ENCODE assay signal across 8 cellular contexts in the genomic region with DNA sequence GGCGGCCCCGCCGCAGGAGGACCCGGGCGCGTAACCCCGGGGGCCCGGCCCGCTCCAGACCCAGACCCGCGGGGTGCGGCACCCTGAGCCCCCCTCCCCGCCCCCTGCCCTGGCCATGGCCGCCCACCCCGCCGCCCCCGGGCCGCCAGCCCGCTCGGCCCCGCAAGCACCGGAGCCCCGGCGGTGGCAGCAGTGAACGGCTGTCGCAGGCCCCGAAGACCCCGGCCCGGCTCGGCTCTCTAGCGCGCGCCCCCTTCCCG. TPM values are rescaled to one million over a fixed set of nuclear protein-coding genes. Genes with fewer than 3 reads are reported as not detected.
DNase-seq lines count a peak whose midpoint lies in the region; ATAC-seq, FAIRE-seq and TF ChIP-seq lines count a peak whose summit lies in the region.

No MANE protein-coding gene starts in this region.

- H3K27ac ChIP-seq in HepG2 (ENCODE audit: extremely low read length, insufficient read depth, low read length) (peak overlapping the region; percentile 67), transverse colon (peak overlapping the region; percentile 83 to 89 (median 85))

- 0% methylated on average over 6 of the region's 34 CpGs for WGBS in HepG2 (ENCODE audit: low lambda C conversion rate)
- 0% methylated on average over 12 of the region's 34 CpGs; no CpG with 5 or more reads in 1 of the 2 donors for WGBS in transverse colon (ENCODE audit: low coverage in 1 of 2), 2 donors

- BruUV-seq in HepG2 (replicated peaks; lab: Mats Ljungman, UMichigan): no TSS peak

- H3K79me2 ChIP-seq in HepG2 (ENCODE audit: insufficient read depth, low read length): peaks cover 23% of the 10 kb centered on the region

- intact Hi-C loops in activated naive CD4-positive, alpha-beta T cell treated with anti-CD3 and anti-CD28 coated beads for 36 hours (cut with micrococcal nuclease): loop anchor here (2.0 kb wide), 2 partner anchors 14 to 1842 kb away; a partner anchor contains a TSS
- intact Hi-C loops in HepG2 (cut with micrococcal nuclease; ENCODE audit: unreplicated experiment): no loop called here
- intact Hi-C loops in transverse colon (cut with DNase I; ENCODE audit: low total_unique reads): no loop called here

- no peak for TF ChIP-seq RAD21 in HepG2 (CRISPR knock-in tag; IDR thresholded peaks at IDR 0.05)

- peak overlapping the region; percentile 55 for H3K4me3 ChIP-seq in astrocyte of the cerebellum (ENCODE audit: low read depth, low read length)
- H3K4me3 ChIP-seq in HepG2 (replicated peaks in 1 of 3; ENCODE audit: insufficient read depth in 1 of 3, low read depth in 2 of 3, low read length in 3 of 3): peak overlapping the region; percentile 37 to 82 (median 81); a peak in 4 of 6 replicates
- H3K4me3 ChIP-seq in transverse colon: peak overlapping the region; percentile 68 to 94 (median 80)

- no peak for FAIRE-seq in HepG2 (lab: Jason Lieb, UNC)

- no peak overlapping the region for H2AFZ ChIP-seq in HepG2 (ENCODE audit: low read length)

- no peak for DNase-seq in activated naive CD4-positive, alpha-beta T cell treated with anti-CD3 and anti-CD28 coated beads for 36 hours
- no peak for DNase-seq in activated naive CD4-positive, alpha-beta T cell (lab: John Stamatoyannopoulos, UW)
- no peak for DNase-seq in astrocyte of the cerebellum (ENCODE audit: low read depth)
- no peak for DNase-seq in HepG2 (ENCODE audit: low spot score)
- no peak for DNase-seq in transverse colon

- H3K36me3 ChIP-seq in HepG2 (replicated peaks in 1 of 2; ENCODE audit: control insufficient read depth in 1 of 2, insufficient read depth in 2 of 2, low read length in 2 of 2): peaks cover 6 to 8% of the 10 kb centered on the region in 2 experiments; a peak in 3 of 5 replicates
- H3K36me3 ChIP-seq in transverse colon: peaks cover 0 to 5% (median 0%) of the 10 kb centered on the region in 4 donors

- H3K27ac Mint-ChIP-seq in activated naive CD4-positive, alpha-beta T cell treated with anti-CD3 and anti-CD28 coated beads for 36 hours: no peak overlapping the region

- no peaks in the 10 kb centered on the region for H3K27me3 Mint-ChIP-seq in activated naive CD4-positive, alpha-beta T cell treated with anti-CD3 and anti-CD28 coated beads for 36 hours (ENCODE audit: low read depth)

- TF ChIP-seq POLR2A in HepG2 (IDR thresholded peaks at IDR 0.05; ENCODE audit: insufficient read depth in 1 of 2, low read depth in 2 of 2, low read length in 2 of 2) (no peak), transverse colon (IDR thresholded peaks at IDR 0.05) (no peak)

- peak overlapping the region; percentile 21; the same call in 1 of the 2 replicates for H3K4me2 ChIP-seq in HepG2 (ENCODE audit: low read depth, low read length)

- in situ Hi-C loops in astrocyte of the cerebellum (cut with HindIII; ENCODE audit: low sequenced_read_pairs): loop anchor here (5.0 kb wide), 1 partner anchor 62 kb away; a partner anchor contains a TSS
- in situ Hi-C loops in HepG2 (cut with HindIII; ENCODE audit: extremely low pct_ligation_motif_present, low pct_unique_long_range_greater_than_20kb): no loop called here
- in situ Hi-C loops in transverse colon (cut with MboI; ENCODE audit: low pct_ligation_motif_present in 1 of 4, low pct_unique_long_range_greater_than_20kb in 1 of 4, low sequenced_read_pairs in 3 of 4): no loop called here

- peaks cover 29% of the 10 kb centered on the region for H3K36me3 Mint-ChIP-seq in activated naive CD4-positive, alpha-beta T cell treated with anti-CD3 and anti-CD28 coated beads for 36 hours (ENCODE audit: low read depth)

- CTCF ChIA-PET in activated naive CD4-positive, alpha-beta T cell treated with anti-CD3 and anti-CD28 coated beads for 36 hours (lab: Charles Lee): interaction anchor here (1.9 to 3.4 kb wide), 2 partner anchors 11 to 82 kb away, joined by 7 to 42 read pairs; a partner anchor contains a TSS
- CTCF ChIA-PET in HepG2 (lab: Yijun Ruan, JAX; ENCODE audit: low intra/inter-chr PET ratio, low total read pairs): no interaction called here

- no peaks in the 10 kb centered on the region for H3K9me3 Mint-ChIP-seq in activated naive CD4-positive, alpha-beta T cell treated with anti-CD3 and anti-CD28 coated beads for 36 hours

- no peak for TF ChIP-seq EP300 in HepG2 (IDR thresholded peaks at IDR 0.05; ENCODE audit: low read depth in 2 of 2, low read length in 2 of 2)
- no peak for TF ChIP-seq EP300 in HepG2 (CRISPR knock-in tag; IDR thresholded peaks at IDR 0.05; ENCODE audit: borderline replicate concordance)
- no peak for TF ChIP-seq EP300 in transverse colon (IDR thresholded peaks at IDR 0.05; ENCODE audit: low read depth)

- peak overlapping the region; percentile 78 for H3K4me3 Mint-ChIP-seq in activated naive CD4-positive, alpha-beta T cell treated with anti-CD3 and anti-CD28 coated beads for 36 hours

- H3K9me3 ChIP-seq in HepG2 (ENCODE audit: low read length) (no peaks in the 10 kb centered on the region), transverse colon (no peaks in the 10 kb centered on the region)

- POLR2A ChIA-PET in HepG2 (lab: Yijun Ruan, JAX): interaction anchor here (0.7 to 3.0 kb wide), 2 partner anchors 17 to 236 kb away, joined by 3 to 14 read pairs; a partner anchor contains a TSS

- H4K20me1 ChIP-seq in HepG2 (ENCODE audit: insufficient read depth, low read length): 0 out of 2 replicates have a peak, but pooled peaks cover 5% of the 10 kb centered on the region

- peaks cover 43% of the 10 kb centered on the region for H3K4me1 ChIP-seq in HepG2 (ENCODE audit: insufficient read depth, low read length)
- peaks cover 12 to 46% (median 39%) of the 10 kb centered on the region in 4 donors for H3K4me1 ChIP-seq in transverse colon

- peak overlapping the region; percentile 45; the same call in 1 of the 2 replicates for H3K9ac ChIP-seq in HepG2 (ENCODE audit: insufficient read depth, low read depth, low read length)

- no peak for ATAC-seq in HepG2
- ATAC-seq in GM21390 (IDR thresholded peaks at IDR 0.05; ENCODE audit: unreplicated experiment): no peak
- no peak for ATAC-seq in GM21367 (IDR thresholded peaks at IDR 0.05; ENCODE audit: unreplicated experiment)
- no peak for ATAC-seq in GM19467 (IDR thresholded peaks at IDR 0.05; ENCODE audit: unreplicated experiment)

- H3K4me1 Mint-ChIP-seq in activated naive CD4-positive, alpha-beta T cell treated with anti-CD3 and anti-CD28 coated beads for 36 hours (ENCODE audit: low read depth): peaks cover 63% of the 10 kb centered on the region

- H3K27me3 ChIP-seq in HepG2 (ENCODE audit: control insufficient read depth in 1 of 2, insufficient read depth in 2 of 2, low read length in 2 of 2): no peaks in the 10 kb centered on the region; a peak in 1 of 5 replicates
- H3K27me3 ChIP-seq in transverse colon: no peaks in the 10 kb centered on the region

- TF ChIP-seq CTCF in astrocyte of the cerebellum (IDR thresholded peaks at IDR 0.05; ENCODE audit: low read depth, low read length, missing control alignments): no peak
- TF ChIP-seq CTCF in HepG2 (CRISPR knock-in tag; IDR thresholded peaks at IDR 0.05): no peak
- TF ChIP-seq CTCF in transverse colon (IDR thresholded peaks at IDR 0.05): no peak

RNA-seq across cellular contexts. Expression of a gene that starts 0.2 kb away (rescaled TPM):
- 10 to 100 TPM; 10.4 to 10.8 TPM for total RNA-seq in activated naive CD4-positive, alpha-beta T cell treated with anti-CD3 and anti-CD28 coated beads for 36 hours
- total RNA-seq in HepG2 (2016; rRNA removed; fragmentation: Illumina TruSeq; extraction: Trizol) (2.7 and 5.7 TPM in 2 replicates), transverse colon (10 to 100 TPM in 2 of 4 donors, 1 to 10 TPM in 2; 1.5 to 24.1 (median 9.5) TPM)
- total RNA-seq in HepG2 (2016; cell fraction: cytosol; rRNA removed; fragmentation: Illumina TruSeq; extraction: Trizol; ENCODE audit: low read depth): 3.9 and 5.1 TPM in 2 replicates
- 3.4 and 4.7 TPM in 2 replicates for total RNA-seq in HepG2 (2016; cell fraction: insoluble cytoplasmic fraction; rRNA removed; fragmentation: Illumina TruSeq; extraction: Trizol)
- 5.9 and 6.2 TPM in 2 replicates for total RNA-seq in HepG2 (2016; cell fraction: membrane; rRNA removed; fragmentation: Illumina TruSeq; extraction: Trizol)
- 3.4 and 4.3 TPM in 2 replicates for total RNA-seq in HepG2 (2016; cell fraction: nucleus; rRNA removed; fragmentation: Illumina TruSeq; extraction: Trizol)
- polyA plus RNA-seq in HepG2 (2011; rRNA removed): 9.6 and 14.5 TPM in 2 replicates
- 8.1 and 8.8 TPM in 2 replicates for polyA plus RNA-seq in HepG2 (2011; cell fraction: cytosol; rRNA removed)
- polyA plus RNA-seq in HepG2 (2011; cell fraction: nucleus; rRNA removed): 15.5 and 17.5 TPM in 2 replicates
- 7.7 and 10.3 TPM in 2 replicates for polyA plus RNA-seq in HepG2 (2012)
- 2.7 and 3.1 TPM in 2 replicates for polyA plus RNA-seq in HepG2 (2016; cell fraction: cytosol; fragmentation: Illumina TruSeq; extraction: Trizol; ENCODE audit: low read depth)
- polyA plus RNA-seq in HepG2 (2016; cell fraction: insoluble cytoplasmic fraction; fragmentation: Illumina TruSeq; extraction: Trizol; ENCODE audit: low read depth): 5.0 and 8.0 TPM in 2 replicates
- 5.8 TPM in 2 replicates for polyA plus RNA-seq in HepG2 (2016; cell fraction: membrane; fragmentation: Illumina TruSeq; extraction: Trizol; ENCODE audit: low read depth)
- 13.4 and 15.4 TPM in 2 replicates for polyA plus RNA-seq in HepG2 (2016; cell fraction: nucleus; fragmentation: Illumina TruSeq; extraction: Trizol; ENCODE audit: insufficient read depth, low read depth)
- 12.1 and 12.5 TPM in 2 replicates for polyA minus RNA-seq in HepG2 (2011; rRNA and poly(A)+ RNA removed; ENCODE audit: low replicate concordance)
- 4.1 and 4.5 TPM in 2 replicates for polyA minus RNA-seq in HepG2 (2011; cell fraction: cytosol; rRNA and poly(A)+ RNA removed)
- 3.7 and 5.3 TPM in 2 replicates for polyA minus RNA-seq in HepG2 (2011; cell fraction: nucleus; rRNA and poly(A)+ RNA removed)

RNA-seq across cellular contexts. Expression of a gene that starts 3.0 kb away (rescaled TPM):
- total RNA-seq in activated naive CD4-positive, alpha-beta T cell treated with anti-CD3 and anti-CD28 coated beads for 36 hours: 100 to 1,000 TPM; 194 to 202 TPM
- total RNA-seq in HepG2 (2016; rRNA removed; fragmentation: Illumina TruSeq; extraction: Trizol) (209 and 255 TPM in 2 replicates), transverse colon (100 to 1,000 TPM in 1 of 4 donors, 10 to 100 TPM in 3; 20.9 to 194 (median 47.8) TPM)
- 114 and 177 TPM in 2 replicates for total RNA-seq in HepG2 (2016; cell fraction: cytosol; rRNA removed; fragmentation: Illumina TruSeq; extraction: Trizol; ENCODE audit: low read depth)
- total RNA-seq in HepG2 (2016; cell fraction: insoluble cytoplasmic fraction; rRNA removed; fragmentation: Illumina TruSeq; extraction: Trizol): 213 and 245 TPM in 2 replicates
- total RNA-seq in HepG2 (2016; cell fraction: membrane; rRNA removed; fragmentation: Illumina TruSeq; extraction: Trizol): 203 and 282 TPM in 2 replicates
- 105 and 134 TPM in 2 replicates for total RNA-seq in HepG2 (2016; cell fraction: nucleus; rRNA removed; fragmentation: Illumina TruSeq; extraction: Trizol)
- polyA plus RNA-seq in HepG2 (2011; rRNA removed): 171 and 191 TPM in 2 replicates
- polyA plus RNA-seq in HepG2 (2011; cell fraction: cytosol; rRNA removed): 223 and 255 TPM in 2 replicates
- 58.2 and 58.6 TPM in 2 replicates for polyA plus RNA-seq in HepG2 (2011; cell fraction: nucleus; rRNA removed)
- polyA plus RNA-seq in HepG2 (2012): 68.6 and 92.8 TPM in 2 replicates
- 148 and 226 TPM in 2 replicates for polyA plus RNA-seq in HepG2 (2016; cell fraction: cytosol; fragmentation: Illumina TruSeq; extraction: Trizol; ENCODE audit: low read depth)
- polyA plus RNA-seq in HepG2 (2016; cell fraction: insoluble cytoplasmic fraction; fragmentation: Illumina TruSeq; extraction: Trizol; ENCODE audit: low read depth): 315 and 325 TPM in 2 replicates
- 208 and 297 TPM in 2 replicates for polyA plus RNA-seq in HepG2 (2016; cell fraction: membrane; fragmentation: Illumina TruSeq; extraction: Trizol; ENCODE audit: low read depth)
- 175 and 177 TPM in 2 replicates for polyA plus RNA-seq in HepG2 (2016; cell fraction: nucleus; fragmentation: Illumina TruSeq; extraction: Trizol; ENCODE audit: insufficient read depth, low read depth)
- 141 and 375 TPM in 2 replicates for polyA minus RNA-seq in HepG2 (2011; rRNA and poly(A)+ RNA removed; ENCODE audit: low replicate concordance)
- polyA minus RNA-seq in HepG2 (2011; cell fraction: cytosol; rRNA and poly(A)+ RNA removed): 49.7 and 59.9 TPM in 2 replicates
- polyA minus RNA-seq in HepG2 (2011; cell fraction: nucleus; rRNA and poly(A)+ RNA removed): 72.6 and 80.6 TPM in 2 replicates

RNA-seq across cellular contexts. Expression of a gene that starts 10.3 kb away (rescaled TPM):
- 1 to 10 TPM; 6.4 to 7.7 TPM for total RNA-seq in activated naive CD4-positive, alpha-beta T cell treated with anti-CD3 and anti-CD28 coated beads for 36 hours
- total RNA-seq in HepG2 (2016; rRNA removed; fragmentation: Illumina TruSeq; extraction: Trizol): 5.4 and 10.4 TPM in 2 replicates
- total RNA-seq in HepG2 (2016; cell fraction: cytosol; rRNA removed; fragmentation: Illumina TruSeq; extraction: Trizol; ENCODE audit: low read depth): 3.1 and 3.3 TPM in 2 replicates
- total RNA-seq in HepG2 (2016; cell fraction: insoluble cytoplasmic fraction; rRNA removed; fragmentation: Illumina TruSeq; extraction: Trizol): 7.8 and 11.5 TPM in 2 replicates
- 6.1 and 6.3 TPM in 2 replicates for total RNA-seq in HepG2 (2016; cell fraction: membrane; rRNA removed; fragmentation: Illumina TruSeq; extraction: Trizol)
- total RNA-seq in HepG2 (2016; cell fraction: nucleus; rRNA removed; fragmentation: Illumina TruSeq; extraction: Trizol): 8.7 and 15.1 TPM in 2 replicates
- 24.6 and 27.3 TPM in 2 replicates for polyA plus RNA-seq in HepG2 (2011; rRNA removed)
- polyA plus RNA-seq in HepG2 (2011; cell fraction: cytosol; rRNA removed): 19.3 and 22.2 TPM in 2 replicates
- polyA plus RNA-seq in HepG2 (2011; cell fraction: nucleus; rRNA removed): 26.2 and 31.2 TPM in 2 replicates
- 17.1 and 17.8 TPM in 2 replicates for polyA plus RNA-seq in HepG2 (2012)
- 3.2 and 4.3 TPM in 2 replicates for polyA plus RNA-seq in HepG2 (2016; cell fraction: cytosol; fragmentation: Illumina TruSeq; extraction: Trizol; ENCODE audit: low read depth)
- 6.6 and 6.9 TPM in 2 replicates for polyA plus RNA-seq in HepG2 (2016; cell fraction: insoluble cytoplasmic fraction; fragmentation: Illumina TruSeq; extraction: Trizol; ENCODE audit: low read depth)
- 4.9 and 7.9 TPM in 2 replicates for polyA plus RNA-seq in HepG2 (2016; cell fraction: membrane; fragmentation: Illumina TruSeq; extraction: Trizol; ENCODE audit: low read depth)
- 22.0 and 24.1 TPM in 2 replicates for polyA plus RNA-seq in HepG2 (2016; cell fraction: nucleus; fragmentation: Illumina TruSeq; extraction: Trizol; ENCODE audit: insufficient read depth, low read depth)
- 8.6 and 23.9 TPM in 2 replicates for polyA minus RNA-seq in HepG2 (2011; rRNA and poly(A)+ RNA removed; ENCODE audit: low replicate concordance)
- polyA minus RNA-seq in HepG2 (2011; cell fraction: cytosol; rRNA and poly(A)+ RNA removed): 5.8 and 8.3 TPM in 2 replicates
- polyA minus RNA-seq in HepG2 (2011; cell fraction: nucleus; rRNA and poly(A)+ RNA removed): 14.9 and 21.0 TPM in 2 replicates
- 10 to 100 TPM; 20.6 to 73.3 (median 42.8) TPM for total RNA-seq in transverse colon

RNA-seq across cellular contexts. Expression of a gene that starts 11.8 kb away (rescaled TPM):
- total RNA-seq in activated naive CD4-positive, alpha-beta T cell treated with anti-CD3 and anti-CD28 coated beads for 36 hours: 1 to 10 TPM; 5.4 to 6.1 TPM
- total RNA-seq in HepG2 (2016; rRNA removed; fragmentation: Illumina TruSeq; extraction: Trizol) (0.97 and 2.3 TPM in 2 replicates), transverse colon (1 to 10 TPM in 2 of 4 donors, under 1 TPM in 1, not detected in 1; 0.40 to 2.5 (median 2.3) TPM)
- total RNA-seq in HepG2 (2016; cell fraction: cytosol; rRNA removed; fragmentation: Illumina TruSeq; extraction: Trizol; ENCODE audit: low read depth): 0.51 and 0.53 TPM in 2 replicates
- 0.70 and 2.8 TPM in 2 replicates for total RNA-seq in HepG2 (2016; cell fraction: insoluble cytoplasmic fraction; rRNA removed; fragmentation: Illumina TruSeq; extraction: Trizol)
- total RNA-seq in HepG2 (2016; cell fraction: membrane; rRNA removed; fragmentation: Illumina TruSeq; extraction: Trizol): 0.79 and 0.83 TPM in 2 replicates
- total RNA-seq in HepG2 (2016; cell fraction: nucleus; rRNA removed; fragmentation: Illumina TruSeq; extraction: Trizol): 4.1 and 5.2 TPM in 2 replicates
- 3.0 and 3.4 TPM in 2 replicates for polyA plus RNA-seq in HepG2 (2011; rRNA removed)
- 0.86 and 1.2 TPM in 2 replicates for polyA plus RNA-seq in HepG2 (2011; cell fraction: cytosol; rRNA removed)
- 19.6 and 23.7 TPM in 2 replicates for polyA plus RNA-seq in HepG2 (2011; cell fraction: nucleus; rRNA removed)
- 1.4 and 2.3 TPM in 2 replicates for polyA plus RNA-seq in HepG2 (2012)
- polyA plus RNA-seq in HepG2 (2016; cell fraction: cytosol; fragmentation: Illumina TruSeq; extraction: Trizol; ENCODE audit: low read depth): 0.29 and 0.36 TPM in 2 replicates
- 1.1 and 1.2 TPM in 2 replicates for polyA plus RNA-seq in HepG2 (2016; cell fraction: insoluble cytoplasmic fraction; fragmentation: Illumina TruSeq; extraction: Trizol; ENCODE audit: low read depth)
- 0.59 and 0.77 TPM in 2 replicates for polyA plus RNA-seq in HepG2 (2016; cell fraction: membrane; fragmentation: Illumina TruSeq; extraction: Trizol; ENCODE audit: low read depth)
- 6.9 and 9.0 TPM in 2 replicates for polyA plus RNA-seq in HepG2 (2016; cell fraction: nucleus; fragmentation: Illumina TruSeq; extraction: Trizol; ENCODE audit: insufficient read depth, low read depth)
- 5.9 and 7.2 TPM in 2 replicates for polyA minus RNA-seq in HepG2 (2011; rRNA and poly(A)+ RNA removed; ENCODE audit: low replicate concordance)
- polyA minus RNA-seq in HepG2 (2011; cell fraction: cytosol; rRNA and poly(A)+ RNA removed): 0.40 and 1.9 TPM in 2 replicates
- polyA minus RNA-seq in HepG2 (2011; cell fraction: nucleus; rRNA and poly(A)+ RNA removed): 15.7 and 19.3 TPM in 2 replicates

RNA-seq across cellular contexts. Expression of a gene that starts 16.6 kb away (rescaled TPM):
- 10 to 100 TPM; 26.7 to 28.0 TPM for total RNA-seq in activated naive CD4-positive, alpha-beta T cell treated with anti-CD3 and anti-CD28 coated beads for 36 hours
- total RNA-seq in HepG2 (2016; rRNA removed; fragmentation: Illumina TruSeq; extraction: Trizol) (0.38 and 0.81 TPM in 2 replicates), transverse colon (100 to 1,000 TPM in 1 of 4 donors, 1 to 10 TPM in 3; 1.2 to 125 (median 5.6) TPM)
- 0.10 and 0.18 TPM in 2 replicates for total RNA-seq in HepG2 (2016; cell fraction: cytosol; rRNA removed; fragmentation: Illumina TruSeq; extraction: Trizol; ENCODE audit: low read depth)
- total RNA-seq in HepG2 (2016; cell fraction: insoluble cytoplasmic fraction; rRNA removed; fragmentation: Illumina TruSeq; extraction: Trizol): 0.45 and 0.91 TPM in 2 replicates
- 0.24 and 0.49 TPM in 2 replicates for total RNA-seq in HepG2 (2016; cell fraction: membrane; rRNA removed; fragmentation: Illumina TruSeq; extraction: Trizol)
- 0.44 and 0.71 TPM in 2 replicates for total RNA-seq in HepG2 (2016; cell fraction: nucleus; rRNA removed; fragmentation: Illumina TruSeq; extraction: Trizol)
- polyA plus RNA-seq in HepG2 (2011; rRNA removed): 0.45 and 0.73 TPM in 2 replicates
- polyA plus RNA-seq in HepG2 (2011; cell fraction: cytosol; rRNA removed): 0.50 and 0.87 TPM in 2 replicates
- polyA plus RNA-seq in HepG2 (2011; cell fraction: nucleus; rRNA removed): 1.0 and 1.5 TPM in 2 replicates
- 0.23 and 0.31 TPM in 2 replicates for polyA plus RNA-seq in HepG2 (2012)
- 0.33 and 0.42 TPM in 2 replicates for polyA plus RNA-seq in HepG2 (2016; cell fraction: cytosol; fragmentation: Illumina TruSeq; extraction: Trizol; ENCODE audit: low read depth)
- 0.57 and 0.95 TPM in 2 replicates for polyA plus RNA-seq in HepG2 (2016; cell fraction: insoluble cytoplasmic fraction; fragmentation: Illumina TruSeq; extraction: Trizol; ENCODE audit: low read depth)
- polyA plus RNA-seq in HepG2 (2016; cell fraction: membrane; fragmentation: Illumina TruSeq; extraction: Trizol; ENCODE audit: low read depth): 0.10 and 0.23 TPM in 2 replicates
- 0.37 and 1.3 TPM in 2 replicates for polyA plus RNA-seq in HepG2 (2016; cell fraction: nucleus; fragmentation: Illumina TruSeq; extraction: Trizol; ENCODE audit: insufficient read depth, low read depth)
- polyA minus RNA-seq in HepG2 (2011; rRNA and poly(A)+ RNA removed; ENCODE audit: low replicate concordance): 0.42 and 0.96 TPM in 2 replicates
- polyA minus RNA-seq in HepG2 (2011; cell fraction: cytosol; rRNA and poly(A)+ RNA removed): 0.70 and 0.79 TPM in 2 replicates
- polyA minus RNA-seq in HepG2 (2011; cell fraction: nucleus; rRNA and poly(A)+ RNA removed): 0.90 and 1.5 TPM in 2 replicates
